In the genomic region with DNA sequence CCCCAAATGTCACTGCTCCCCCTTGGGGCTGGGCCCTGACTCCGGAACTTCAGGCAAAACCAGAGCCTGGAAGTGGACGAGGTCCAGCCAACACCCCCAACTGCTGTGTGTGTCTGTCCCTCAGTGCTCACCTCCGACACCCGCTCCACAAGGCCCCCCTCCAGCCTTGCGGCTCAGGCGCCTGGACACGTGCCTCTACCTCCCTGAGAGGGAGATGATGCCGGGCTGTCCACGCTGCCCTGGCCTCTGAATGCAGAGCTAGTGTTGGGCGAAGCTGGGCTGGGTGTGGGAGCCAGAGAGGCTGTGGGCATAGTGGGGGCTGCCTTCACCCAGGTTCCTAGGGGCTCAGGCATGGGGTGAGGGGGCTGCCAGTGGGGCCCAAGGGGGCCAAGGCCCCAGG, we compare ENCODE assay signal across 25 cellular contexts.
DNase-seq lines count a peak whose midpoint lies in the region; ATAC-seq, FAIRE-seq and TF ChIP-seq lines count a peak whose summit lies in the region.
"Had no signal": no experiment of that assay in that cellular context is flagged by ENCODE, and none has a peak within 500 bp of the region (broad histone marks: within the 10 kb centered on the region; RNA-seq: fewer than 3 reads in every experiment).

No MANE protein-coding gene starts in this region.

- H3K56ac ChIP-seq in H1 (replicated peaks; ENCODE audit: insufficient read length, low read depth, low read length): no peak overlapping the region

- no peaks in the 10 kb centered on the region for H3K36me3 ChIP-seq in breast epithelium
- no peaks in the 10 kb centered on the region for H3K36me3 ChIP-seq in BLaER1 treated with 17β-estradiol and CSF1 and Interleukin-3, amounts not matched to agents 10 nM and 100 nM
- H3K36me3 ChIP-seq in H1 (ENCODE audit: control insufficient read depth in 2 of 4, insufficient read depth in 4 of 4, low read length in 3 of 4): no peaks in the 10 kb centered on the region
- H3K36me3 ChIP-seq in thoracic aorta: no peaks in the 10 kb centered on the region
- H3K36me3 ChIP-seq: BE2C had no signal

- CTCF ChIA-PET in MCF 10A (lab: Yijun Ruan, JAX): interaction anchor here (0.6 kb wide), 1 partner anchor 82 kb away, joined by 3 read pairs; no protein-coding TSS in a partner anchor
- CTCF ChIA-PET in H1 (lab: Charles Lee; ENCODE audit: partially characterized antibody): interaction anchor here (1.2 to 7.2 kb wide), 6 partner anchors 11 to 84 kb away, joined by 3 to 34 read pairs (median 6); no protein-coding TSS in a partner anchor

- no peak overlapping the region for H3K4me3 ChIP-seq in breast epithelium
- H3K4me3 ChIP-seq in BLaER1 treated with 17β-estradiol and CSF1 and Interleukin-3, amounts not matched to agents 10 nM and 100 nM: no peak overlapping the region
- no peak overlapping the region for H3K4me3 ChIP-seq in H1 (ENCODE audit: extremely low read depth in 1 of 4, insufficient read depth in 2 of 4, low read depth in 3 of 4, low read length in 4 of 4)
- H3K4me3 ChIP-seq in thoracic aorta: no peak overlapping the region
- H3K4me3 ChIP-seq: GM12878, GM23248 had no signal

- H2AFZ ChIP-seq in H1 (ENCODE audit: low read length): no peak overlapping the region
- H2AFZ ChIP-seq: GM23248 had no signal

- POLR2A ChIA-PET in MCF 10A (lab: Yijun Ruan, JAX) (no interaction called here), H1 (lab: Charles Lee; ENCODE audit: partially characterized antibody) (no interaction called here)

- no peak overlapping the region for H3K4ac ChIP-seq in H1 (replicated peaks; ENCODE audit: insufficient read length, low read depth, low read length)

- H2BK5ac ChIP-seq in H1 (ENCODE audit: low read depth, low read length): no peak overlapping the region

- H2AK5ac ChIP-seq in H1 (ENCODE audit: low read depth, low read length): no peak overlapping the region

- H3K18ac ChIP-seq in H1 (ENCODE audit: extremely low read depth, low read length): no peak overlapping the region

- H3K23me2 ChIP-seq in H1 (ENCODE audit: low read depth, low read length): no peaks in the 10 kb centered on the region; the same call in 1 of the 2 replicates

- TF ChIP-seq CTCF in breast epithelium (IDR thresholded peaks at IDR 0.05) (no peak), MCF 10A (IDR thresholded peaks at IDR 0.05; ENCODE audit: unreplicated experiment) (no peak), H1 (IDR thresholded peaks at IDR 0.05; ENCODE audit: control extremely low read depth in 1 of 3, insufficient read depth in 1 of 3, low read depth in 1 of 3, low read length in 3 of 3) (no peak), thoracic aorta (IDR thresholded peaks at IDR 0.05) (no peak)

- no peaks in the 10 kb centered on the region for H3K9me3 Mint-ChIP-seq in MCF 10A (ENCODE audit: unreplicated experiment)
- H3K9me3 Mint-ChIP-seq: CD14-positive monocyte; CD4-positive, alpha-beta T cell; CD8-positive, alpha-beta memory T cell; H9 had no signal

- no peak overlapping the region for H4K91ac ChIP-seq in H1 (replicated peaks; ENCODE audit: insufficient read length, low read length)

- peak overlapping the region in 1 of 11 experiments; percentile 3; a peak in 1 of 22 replicates for H3K9ac ChIP-seq in BLaER1 treated with 17β-estradiol and CSF1 and Interleukin-3, amounts not matched to agents 10 nM and 100 nM
- H3K9ac ChIP-seq in H1 (replicated peaks in 1 of 4; ENCODE audit: extremely low read depth in 1 of 4, low read depth in 3 of 4, low read length in 3 of 4): no peak overlapping the region
- H3K9ac ChIP-seq: GM23248 had no signal

- no peak for FAIRE-seq in H1 (lab: Jason Lieb, UNC)
- FAIRE-seq: A204.1, D721Med, GM12878, GM19239 had no signal

- H3K4me2 ChIP-seq in BLaER1 treated with 17β-estradiol and CSF1 and Interleukin-3, amounts not matched to agents 10 nM and 100 nM: peak overlapping the region in 9 of 11 experiments; percentile 80 to 98 (median 92); a peak in 17 of 22 replicates
- no peak overlapping the region for H3K4me2 ChIP-seq in H1 (ENCODE audit: insufficient read depth in 1 of 2, low read depth in 2 of 2, low read length in 2 of 2)

- H3K27ac ChIP-seq in breast epithelium: peak overlapping the region; percentile 11 to 55
- no peak overlapping the region for H3K27ac ChIP-seq in BLaER1 treated with 17β-estradiol and CSF1 and Interleukin-3, amounts not matched to agents 10 nM and 100 nM
- no peak overlapping the region for H3K27ac ChIP-seq in H1 (ENCODE audit: low read depth, low read length)
- peak overlapping the region; percentile 17 to 38 for H3K27ac ChIP-seq in thoracic aorta
- H3K27ac ChIP-seq: 22Rv1, GM23248 had no signal

- no peak overlapping the region for H3K4me3 Mint-ChIP-seq in MCF 10A (ENCODE audit: unreplicated experiment)
- H3K4me3 Mint-ChIP-seq: CD14-positive monocyte; CD4-positive, alpha-beta T cell; CD8-positive, alpha-beta memory T cell; H9 had no signal

- no peak overlapping the region for H3K23ac ChIP-seq in H1 (ENCODE audit: insufficient read length)

- peak overlapping the region; percentile 68; the same call in 1 of the 2 replicates for H4K8ac ChIP-seq in H1 (ENCODE audit: extremely low read depth, insufficient read depth, low read length)

- no peak overlapping the region for H3K14ac ChIP-seq in H1 (ENCODE audit: insufficient read length)

- no peaks in the 10 kb centered on the region for H3K79me2 ChIP-seq in H1 (ENCODE audit: control insufficient read depth in 1 of 2, insufficient read depth in 2 of 2, low read length in 2 of 2)

- TF ChIP-seq POLR2A in breast epithelium (IDR thresholded peaks at IDR 0.05) (no peak), H1 (IDR thresholded peaks at IDR 0.05; ENCODE audit: control extremely low read depth in 1 of 2, low read depth in 2 of 2, low read length in 2 of 2) (no peak)

- no peak overlapping the region for H4K5ac ChIP-seq in H1 (ENCODE audit: insufficient read length, low read depth, low read length)

- H3K9me3 ChIP-seq in breast epithelium: no peaks in the 10 kb centered on the region
- no peaks in the 10 kb centered on the region for H3K9me3 ChIP-seq in BLaER1 treated with 17β-estradiol and CSF1 and Interleukin-3, amounts not matched to agents 10 nM and 100 nM (replicated peaks in 1 of 11)
- H3K9me3 ChIP-seq in H1 (ENCODE audit: insufficient read depth in 2 of 2, low read depth in 1 of 2, low read length in 1 of 2): no peaks in the 10 kb centered on the region
- H3K9me3 ChIP-seq in thoracic aorta: no peaks in the 10 kb centered on the region
- H3K9me3 ChIP-seq: BE2C had no signal

- H3K36me3 Mint-ChIP-seq in MCF 10A (ENCODE audit: insufficient read depth, unreplicated experiment): no peaks in the 10 kb centered on the region
- H3K36me3 Mint-ChIP-seq: CD14-positive monocyte; CD8-positive, alpha-beta memory T cell had no signal

- no peaks in the 10 kb centered on the region for H3K79me1 ChIP-seq in H1 (ENCODE audit: low read depth, low read length)

- H2BK20ac ChIP-seq in H1 (ENCODE audit: low read length): no peak overlapping the region

- no TSS peak for BruUV-seq in MCF 10A (replicated peaks; lab: Mats Ljungman, UMichigan)

- WGBS in H1 (ENCODE audit: extremely low coverage in 1 of 2, insufficient coverage in 1 of 2, insufficient read length in 1 of 2, insufficient replicate concordance in 2 of 2, low coverage in 1 of 2, low lambda C conversion rate in 2 of 2, missing lambda C conversion rate in 1 of 2), 2 experiments: 90% methylated on average over 7 of the region's 10 CpGs; no CpG with 5 or more reads in 1 of the 2 experiments

- intact Hi-C loops in breast epithelium (cut with DNase I; ENCODE audit: low total_unique reads) (no loop called here), MCF 10A (cut with micrococcal nuclease) (no loop called here)

- H3K4me1 Mint-ChIP-seq in MCF 10A (ENCODE audit: insufficient read depth, unreplicated experiment): peaks cover 10% of the 10 kb centered on the region

- TF ChIP-seq RAD21 in H1 (IDR thresholded peaks at IDR 0.05 in 1 of 2, conservative IDR thresholded peaks at IDR 0.05 in 1 of 2; ENCODE audit: low read depth in 2 of 2, low read length in 2 of 2): no peak

- H2BK12ac ChIP-seq in H1 (ENCODE audit: low read depth, low read length): no peak overlapping the region

- peaks cover 0 to 100% (median 100%) of the 10 kb centered on the region in 11 experiments; a peak in 18 of 22 replicates for H4K20me1 ChIP-seq in BLaER1 treated with 17β-estradiol and CSF1 and Interleukin-3, amounts not matched to agents 10 nM and 100 nM
- peaks cover 6 to 27% of the 10 kb centered on the region in 2 experiments for H4K20me1 ChIP-seq in H1 (replicated peaks in 1 of 2; ENCODE audit: control insufficient read depth in 1 of 2, insufficient read depth in 2 of 2, low read length in 2 of 2)

- DNase-seq in breast epithelium (ENCODE audit: low spot score in 2 of 2) (no peak), MCF 10A (ENCODE audit: unreplicated experiment) (no peak), H1 (ENCODE audit: low read depth in 1 of 2, low spot score in 2 of 2) (no peak), thoracic aorta (ENCODE audit: low spot score) (no peak), T-helper 2 cell (no peak)
- DNase-seq in activated naive CD4-positive, alpha-beta T cell treated with anti-CD3 and anti-CD28 coated beads, Interleukin-2, amount 50 U/mL, for 16 hours: no peak
- DNase-seq in activated CD4-positive, alpha-beta T cell treated with anti-CD3 and anti-CD28 coated beads for 1 hour: no peak
- DNase-seq: AML-193; BE2C; CD4-positive, alpha-beta T cell; CD8-positive, alpha-beta memory T cell; DMS 273 treated with DMSO at 0.1 percent for 48 hours; DMS79; EL; GDM1; GM23248; H9 had no signal

- H3K27me3 Mint-ChIP-seq in MCF 10A (ENCODE audit: insufficient read depth, unreplicated experiment): no peaks in the 10 kb centered on the region
- H3K27me3 Mint-ChIP-seq: CD4-positive, alpha-beta T cell; CD8-positive, alpha-beta memory T cell had no signal

- TF ChIP-seq EP300 in H1 (IDR thresholded peaks at IDR 0.05; ENCODE audit: borderline replicate concordance in 1 of 2, low read depth in 2 of 2, low read length in 2 of 2): no peak

- H3K4me1 ChIP-seq in breast epithelium: peaks cover 5 to 12% of the 10 kb centered on the region in 2 donors
- peaks cover 31 to 98% (median 86%) of the 10 kb centered on the region in 10 experiments for H3K4me1 ChIP-seq in BLaER1 treated with 17β-estradiol and CSF1 and Interleukin-3, amounts not matched to agents 10 nM and 100 nM
- peaks cover 0 to 5% (median 2%) of the 10 kb centered on the region in 4 experiments; a peak in 3 of 7 replicates for H3K4me1 ChIP-seq in H1 (replicated peaks in 1 of 4; ENCODE audit: control insufficient read depth in 3 of 4, insufficient read depth in 4 of 4, low read length in 3 of 4)
- H3K4me1 ChIP-seq in thoracic aorta (ENCODE audit: control insufficient read depth in 1 of 2, low read depth in 2 of 2): peaks cover 27 to 49% of the 10 kb centered on the region in 2 donors
- H3K4me1 ChIP-seq: BE2C had no signal

- no peak for ATAC-seq in thoracic aorta (ENCODE audit: insufficient number of reproducible peaks, low FRiP score, low read depth)
- ATAC-seq: GM12878, HCT116 had no signal

- no peak overlapping the region for H2BK120ac ChIP-seq in H1 (replicated peaks; ENCODE audit: low read depth, low read length)

- no peak overlapping the region for H3K27ac Mint-ChIP-seq in MCF 10A (ENCODE audit: low read depth, unreplicated experiment)
- H3K27ac Mint-ChIP-seq: CD14-positive monocyte; CD4-positive, alpha-beta T cell; H9 had no signal

- H2BK15ac ChIP-seq in H1 (ENCODE audit: low read length): no peak overlapping the region

- H3K27me3 ChIP-seq in breast epithelium (no peaks in the 10 kb centered on the region), H1 (replicated peaks in 1 of 4; ENCODE audit: control insufficient read depth in 3 of 4, extremely low read depth in 1 of 4, insufficient read depth in 3 of 4, low read length in 3 of 4) (peaks cover 0 to 25% (median 12%) of the 10 kb centered on the region in 4 experiments; a peak in 5 of 7 replicates), thoracic aorta (replicated peaks; ENCODE audit: insufficient read depth) (no peaks in the 10 kb centered on the region)
- no peaks in the 10 kb centered on the region for H3K27me3 ChIP-seq in BLaER1 treated with 17β-estradiol and CSF1 and Interleukin-3, amounts not matched to agents 10 nM and 100 nM
- H3K27me3 ChIP-seq: BE2C had no signal

Comparison
In these comparisons a context has a peak if more than half of its experiments do, and no peak if none do; other contexts are left out.
1. H3K27ac ChIP-seq: peak in breast epithelium (2 of 2) and thoracic aorta (2 of 2); none in BLaER1 treated with 17β-estradiol and CSF1 and Interleukin-3, amounts not matched to agents 10 nM and 100 nM (0 of 11) and H1 (single experiment).
2. H3K4me2 ChIP-seq: peak in BLaER1 treated with 17β-estradiol and CSF1 and Interleukin-3, amounts not matched to agents 10 nM and 100 nM (9 of 11); none in H1 (0 of 2).